Comparison of ENCODE assay signal across 16 cellular contexts in the genomic region with DNA sequence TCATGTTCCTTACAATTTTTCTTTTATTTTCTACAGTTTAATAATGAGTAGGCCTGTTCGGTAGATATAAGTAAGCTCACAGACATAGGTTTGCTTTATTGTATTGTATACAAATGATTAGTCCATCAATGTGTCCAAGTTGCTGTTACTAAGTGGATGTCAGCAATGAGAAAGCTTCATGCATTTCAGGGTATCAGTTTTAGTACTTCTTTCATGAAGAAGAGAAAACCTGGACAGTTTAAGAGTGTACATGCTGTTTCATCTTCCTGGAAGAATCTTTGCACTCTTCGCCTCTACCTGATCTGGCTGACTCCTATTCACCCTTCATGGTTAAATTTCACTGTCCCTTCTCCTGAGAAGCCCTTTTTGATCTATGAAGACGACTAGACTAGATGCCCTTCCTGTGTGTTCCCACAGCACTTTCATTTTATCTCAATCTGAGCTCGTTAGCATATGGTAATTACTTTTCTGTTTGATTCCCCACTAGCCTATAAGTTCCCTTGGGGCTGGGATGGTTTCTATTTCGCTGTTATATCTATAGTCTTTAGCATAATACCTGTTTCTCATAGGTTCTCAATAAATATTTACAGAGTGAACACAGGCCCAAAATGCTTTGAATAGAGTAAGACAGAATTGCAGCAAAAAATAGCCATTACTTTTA.
DNase-seq lines count a peak whose midpoint lies in the region; ATAC-seq lines count a peak whose summit lies in the region.
"Had no signal": no experiment of that assay in that cellular context is flagged by ENCODE, and none has a peak within 500 bp of the region (broad histone marks: within the 10 kb centered on the region; RNA-seq: fewer than 3 reads in every experiment).

No MANE protein-coding gene starts in this region.

- in situ Hi-C loops in GM23248 (cut with MboI): no loop called here

- H3K27ac ChIP-seq in GM23248: no peak overlapping the region
- H3K27ac ChIP-seq: pancreas had no signal

- no peaks in the 10 kb centered on the region for H3K9me3 Mint-ChIP-seq in activated T-helper 17 cell treated with anti-CD3 and anti-CD28 coated beads, Interleukin-2, amount 50 U/mL, for 72 hours
- H3K9me3 Mint-ChIP-seq: CD8-positive, alpha-beta T cell; central memory CD8-positive, alpha-beta T cell; stimulated activated naive CD8-positive, alpha-beta T cell treated with anti-CD3 and anti-CD28 coated beads, Interleukin-15, Interleukin-2, amounts not matched to agents 100 ng/mL and 50 ng/mL, for 24 hours had no signal

- no peaks in the 10 kb centered on the region for H3K79me2 ChIP-seq in GM23248 (ENCODE audit: insufficient read depth)

- no peak overlapping the region for H3K27ac Mint-ChIP-seq in activated T-helper 17 cell treated with anti-CD3 and anti-CD28 coated beads, Interleukin-2, amount 50 U/mL, for 72 hours
- H3K27ac Mint-ChIP-seq: CD8-positive, alpha-beta T cell; stimulated activated naive CD8-positive, alpha-beta T cell treated with anti-CD3 and anti-CD28 coated beads, Interleukin-15, Interleukin-2, amounts not matched to agents 100 ng/mL and 50 ng/mL, for 24 hours had no signal

- no peaks in the 10 kb centered on the region for H3K9me3 ChIP-seq in GM23248 (ENCODE audit: low read depth)
- H3K9me3 ChIP-seq: pancreas had no signal

- peak; percentile 97 for ATAC-seq in GM18861 (IDR thresholded peaks at IDR 0.05; ENCODE audit: unreplicated experiment)
- peak; percentile 95 for ATAC-seq in GM21423 (IDR thresholded peaks at IDR 0.05; ENCODE audit: unreplicated experiment)
- peak; percentile 76 for ATAC-seq in HG02973 (IDR thresholded peaks at IDR 0.05; ENCODE audit: unreplicated experiment)
- no peak for ATAC-seq in activated T-helper 17 cell treated with anti-CD3 and anti-CD28 coated beads, Interleukin-2, amount 50 U/mL, for 72 hours (replicated peaks)
- ATAC-seq: CD8-positive, alpha-beta T cell; esophagus mucosa; pancreas; SK-N-SH treated with all-trans-retinoic acid at 6 μM for 48 hours had no signal

- no peak overlapping the region for H2AFZ ChIP-seq in GM23248

- no peaks in the 10 kb centered on the region for H3K4me1 Mint-ChIP-seq in activated T-helper 17 cell treated with anti-CD3 and anti-CD28 coated beads, Interleukin-2, amount 50 U/mL, for 72 hours
- H3K4me1 Mint-ChIP-seq: central memory CD8-positive, alpha-beta T cell had no signal

- DNase-seq in NCI-H526 treated with DMSO at 0.1 percent for 48 hours (lab: John Stamatoyannopoulos, UW) (peak; percentile 1), GM23248 (no peak), NCI-H187 (lab: John Stamatoyannopoulos, UW) (no peak)
- DNase-seq in activated CD4-positive, alpha-beta T cell treated with anti-CD3 and anti-CD28 coated beads, Interleukin-2, amount 50 U/mL, for 1 hour: no peak
- DNase-seq: activated naive CD4-positive, alpha-beta T cell treated with Interleukin-2 at 50 U/mL for 16 hours; CD8-positive, alpha-beta T cell; NCI-H774; pancreas had no signal

- no peaks in the 10 kb centered on the region for H3K36me3 Mint-ChIP-seq in activated T-helper 17 cell treated with anti-CD3 and anti-CD28 coated beads, Interleukin-2, amount 50 U/mL, for 72 hours (ENCODE audit: low read depth)
- H3K36me3 Mint-ChIP-seq: CD8-positive, alpha-beta T cell had no signal

- no peak overlapping the region for H3K4me2 ChIP-seq in GM23248 (ENCODE audit: unreplicated experiment)

- no peaks in the 10 kb centered on the region for H4K20me1 ChIP-seq in GM23248 (ENCODE audit: insufficient read depth)

- no peaks in the 10 kb centered on the region for H3K9me2 ChIP-seq in GM23248 (ENCODE audit: insufficient read depth)

- no peaks in the 10 kb centered on the region for H3F3A ChIP-seq in GM23248 (ENCODE audit: insufficient read depth)

- no peaks in the 10 kb centered on the region for H3K36me3 ChIP-seq in GM23248 (ENCODE audit: low read depth)
- H3K36me3 ChIP-seq: pancreas had no signal

- H3K9ac ChIP-seq in GM23248: no peak overlapping the region

- no peak overlapping the region for H3K4me3 Mint-ChIP-seq in activated T-helper 17 cell treated with anti-CD3 and anti-CD28 coated beads, Interleukin-2, amount 50 U/mL, for 72 hours
- H3K4me3 Mint-ChIP-seq: CD8-positive, alpha-beta T cell; central memory CD8-positive, alpha-beta T cell; stimulated activated naive CD8-positive, alpha-beta T cell treated with anti-CD3 and anti-CD28 coated beads, Interleukin-15, Interleukin-2, amounts not matched to agents 100 ng/mL and 50 ng/mL, for 24 hours had no signal

- H3K27me3 Mint-ChIP-seq in activated T-helper 17 cell treated with anti-CD3 and anti-CD28 coated beads, Interleukin-2, amount 50 U/mL, for 72 hours: peaks cover 7% of the 10 kb centered on the region

- 29 to 31% methylated on average over 5 of the region's 5 CpGs for WGBS in GM23248 (ENCODE audit: low coverage in 1 of 2, low lambda C conversion rate in 2 of 2, missing lambda C conversion rate in 2 of 2), 2 experiments

- H3K4me1 ChIP-seq in GM23248 (ENCODE audit: insufficient read depth): no peaks in the 10 kb centered on the region
- H3K4me1 ChIP-seq: pancreas had no signal

- H3K27me3 ChIP-seq in GM23248 (replicated peaks; ENCODE audit: insufficient read depth): no peaks in the 10 kb centered on the region; the same call in 1 of the 2 replicates
- H3K27me3 ChIP-seq: pancreas had no signal

- no peak overlapping the region for H3K4me3 ChIP-seq in GM23248
- H3K4me3 ChIP-seq: pancreas had no signal
